Comparison of ENCODE assay signal across 8 cellular contexts in genomic region chr15:76190767-76191538, GRCh38.
DNase-seq lines count a peak whose midpoint lies in the region; ATAC-seq and TF ChIP-seq lines count a peak whose summit lies in the region.

No MANE protein-coding gene starts in this region.

- no TSS peak for BruUV-seq in HCT116 (replicated peaks; lab: Mats Ljungman, UMichigan)

- ATAC-seq in HCT116 (peak; percentile 94), T-cell (replicated peaks in 1 of 4) (peak; percentile 78 to 90 (median 88)), heart right ventricle (peak; percentile 75 to 91 (median 84)), GM18873 (IDR thresholded peaks at IDR 0.05; ENCODE audit: low FRiP score, unreplicated experiment) (no peak)

- H2AFZ ChIP-seq in HCT116 (ENCODE audit: low read depth, low read length, poor library complexity, severe bottlenecking): peak overlapping the region; percentile 48

- H3K4me3 Mint-ChIP-seq in T-cell: peak overlapping the region; percentile 45 to 51 (median 45)

- TF ChIP-seq CTCF in HCT116 (IDR thresholded peaks at IDR 0.05 in 2 of 3, conservative IDR thresholded peaks at IDR 0.05 in 1 of 3; ENCODE audit: borderline replicate concordance in 1 of 3, insufficient read depth in 1 of 3, low read depth in 2 of 3, low read length in 2 of 3) (peak in 2 of 3 experiments; percentile 91; a peak in 4 of 6 replicates), heart right ventricle (IDR thresholded peaks at IDR 0.05) (peak; percentile 53 to 93 (median 87))

- H3K4me3 ChIP-seq in HCT116 (replicated peaks in 1 of 2; ENCODE audit: low read depth in 1 of 2, low read length in 2 of 2) (no peak overlapping the region), heart right ventricle (peak overlapping the region in 1 of 10 donors; percentile 5)

- H3K27me3 ChIP-seq in HCT116 (ENCODE audit: insufficient read depth, low read length) (no peaks in the 10 kb centered on the region), heart right ventricle (peaks cover 0 to 47% (median 34%) of the 10 kb centered on the region in 7 donors)

- H3K27ac ChIP-seq in HCT116 (ENCODE audit: low read depth, low read length) (no peak overlapping the region), heart right ventricle (no peak overlapping the region)

- CTCF ChIA-PET in HCT116 (lab: Charles Lee): interaction anchor here (1.1 to 1.5 kb wide), 3 partner anchors 8 to 676 kb away, joined by 3 to 5 read pairs (median 4); no protein-coding TSS in a partner anchor
- CTCF ChIA-PET in T-cell (lab: Charles Lee): interaction anchor here in 1 of 2 donors (1.0 kb wide), 1 partner anchor 676 kb away, joined by 4 read pairs; no protein-coding TSS in a partner anchor

- peaks cover 13 to 15% (median 13%) of the 10 kb centered on the region in 3 donors for H3K4me1 Mint-ChIP-seq in T-cell

- H3K9me2 ChIP-seq in HCT116 (ENCODE audit: insufficient read depth): no peaks in the 10 kb centered on the region

- POLR2A ChIA-PET in HCT116 (lab: Charles Lee): interaction anchor here (0.7 kb wide), 1 partner anchor 145 kb away, joined by 3 read pairs; the partner anchor contains the start of gene ISL2
- POLR2A ChIA-PET in T-cell (lab: Charles Lee): no interaction called here

- H3K9me3 ChIP-seq in HCT116 (ENCODE audit: control insufficient read depth in 1 of 2, insufficient read depth in 1 of 2, low read depth in 1 of 2, low read length in 2 of 2): no peaks in the 10 kb centered on the region
- no peaks in the 10 kb centered on the region for H3K9me3 ChIP-seq in heart right ventricle

- intact Hi-C loops in HCT116 (cut with micrococcal nuclease): loop anchor here (1.0 kb wide), 3 partner anchors 94 to 675 kb away; no protein-coding TSS in a partner anchor
- intact Hi-C loops in heart right ventricle (cut with DNase I): loop anchor here in 8 of 10 donors (2.0 to 10.0 kb wide), 7 partner anchors 46 to 676 kb away; no protein-coding TSS in a partner anchor

- WGBS in heart right ventricle, 2 donors: 21 to 24% methylated on average over 32 of the region's 32 CpGs

- peaks cover 34 to 42% of the 10 kb centered on the region in 2 donors for H3K27me3 Mint-ChIP-seq in T-cell

- H4K20me1 ChIP-seq in HCT116 (ENCODE audit: insufficient read depth): no peaks in the 10 kb centered on the region

- H3K79me2 ChIP-seq in HCT116 (ENCODE audit: insufficient read depth, low read length): no peaks in the 10 kb centered on the region

- TF ChIP-seq POLR2A in HCT116 (IDR thresholded peaks at IDR 0.05; ENCODE audit: borderline replicate concordance, extremely low read depth, insufficient read depth, insufficient read length): no peak

- peaks cover 3 to 17% of the 10 kb centered on the region in 2 experiments for H3K4me1 ChIP-seq in HCT116 (ENCODE audit: control insufficient read depth in 1 of 2, insufficient read depth in 2 of 2, low read length in 2 of 2)
- peaks cover 0 to 23% (median 16%) of the 10 kb centered on the region in 9 donors for H3K4me1 ChIP-seq in heart right ventricle

- no peak for TF ChIP-seq RAD21 in HCT116 (IDR thresholded peaks at IDR 0.05; ENCODE audit: low read depth)

- H3K9me3 Mint-ChIP-seq in T-cell: no peaks in the 10 kb centered on the region

- DNase-seq in GF-D8 (lab: John Stamatoyannopoulos, UW) (peak; percentile 21), HCT116 (ENCODE audit: low read depth, low spot score) (peak; percentile 46), NAMALWA (ENCODE audit: low spot score) (peak; percentile 87), T-cell (peak; percentile 5 to 67 (median 52)), heart right ventricle (peak; percentile 73 to 81), renal cortical epithelial cell (ENCODE audit: low read depth) (peak; percentile 27)
- DNase-seq in activated naive CD8-positive, alpha-beta T cell treated with anti-CD3 and anti-CD28 coated beads, Interleukin-2, amount 50 U/mL, for 16 hours (ENCODE audit: low read depth, low spot score): peak; percentile 40

- peak overlapping the region; percentile 67 for H3K4me2 ChIP-seq in HCT116 (ENCODE audit: low read length)

- H3K36me3 Mint-ChIP-seq in T-cell: no peaks in the 10 kb centered on the region

- H3K9ac ChIP-seq in HCT116 (ENCODE audit: low read length): no peak overlapping the region; the same call in 1 of the 2 replicates

- H3K36me3 ChIP-seq in HCT116 (ENCODE audit: control insufficient read depth in 1 of 2, insufficient read depth in 2 of 2, low read length in 2 of 2) (no peaks in the 10 kb centered on the region), heart right ventricle (no peaks in the 10 kb centered on the region)

- H3K27ac Mint-ChIP-seq in T-cell: no peak overlapping the region

- RAD21 ChIA-PET in HCT116 (lab: Charles Lee; ENCODE audit: low non-redundant PET in 1 of 2, low total read pairs in 2 of 2, uncharacterized antibody in 2 of 2, unreplicated experiment in 2 of 2): no interaction called here

TF ChIP-seq in HCT116, 20 proteins besides CTCF, POLR2A, EP300 and RAD21:
- TF ChIP-seq EGR1 (IDR thresholded peaks at IDR 0.05; ENCODE audit: low read depth) (no peak), JUND (IDR thresholded peaks at IDR 0.05) (no peak), ELF1 (IDR thresholded peaks at IDR 0.05; ENCODE audit: borderline replicate concordance, low read depth) (no peak), CBX3 (IDR thresholded peaks at IDR 0.05; ENCODE audit: low read depth) (no peak), EZH2phosphoT487 (IDR thresholded peaks at IDR 0.05; ENCODE audit: borderline replicate concordance) (no peak), CEBPB (IDR thresholded peaks at IDR 0.05; ENCODE audit: low read depth) (no peak), EZH2 (IDR thresholded peaks at IDR 0.05) (no peak), SP1 (IDR thresholded peaks at IDR 0.05; ENCODE audit: low read depth) (no peak), ZBTB33 (IDR thresholded peaks at IDR 0.05; ENCODE audit: extremely low read depth, insufficient replicate concordance, low read length) (no peak), REST (IDR thresholded peaks at IDR 0.05; ENCODE audit: low read depth) (no peak), FOSL1 (IDR thresholded peaks at IDR 0.05; ENCODE audit: low read depth) (no peak), ZNF274 (IDR thresholded peaks at IDR 0.05; ENCODE audit: low read depth, low read length) (no peak), POLR2AphosphoS5 (IDR thresholded peaks at IDR 0.05; ENCODE audit: low read depth, low read length) (no peak)

Comparison
In these comparisons a context has a peak if more than half of its experiments do, and no peak if none do; other contexts are left out.
1. DNase-seq: peak in every context shown above with its lines; median percentile 87 in NAMALWA; 77 in heart right ventricle; 52 in T-cell; 46 in HCT116; 40 in activated naive CD8-positive, alpha-beta T cell treated with anti-CD3 and anti-CD28 coated beads, Interleukin-2, amount 50 U/mL, for 16 hours; 27 in renal cortical epithelial cell; 21 in GF-D8.